In the genomic region with DNA sequence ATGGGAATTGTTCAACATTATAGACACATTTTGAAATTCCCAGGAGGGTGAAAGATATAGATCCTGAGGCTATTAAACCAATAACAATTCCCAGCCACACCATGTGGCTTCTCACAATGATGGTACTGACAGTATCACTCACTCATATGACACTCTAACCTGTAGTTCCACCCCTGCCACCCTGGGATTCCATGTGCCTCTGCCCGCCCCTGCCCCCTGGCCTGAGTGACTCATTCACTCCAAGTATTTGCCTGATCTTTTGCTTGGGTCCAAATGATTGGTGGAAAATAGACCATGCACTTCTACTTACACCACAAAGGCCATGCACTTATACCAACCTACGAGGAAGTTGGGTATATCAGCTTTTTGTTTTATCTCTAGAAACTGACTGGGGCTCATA, we compare ENCODE assay signal across 20 cellular contexts.
DNase-seq lines count a peak whose midpoint lies in the region; ATAC-seq, FAIRE-seq and TF ChIP-seq lines count a peak whose summit lies in the region.
"Had no signal": no experiment of that assay in that cellular context is flagged by ENCODE, and none has a peak within 500 bp of the region (broad histone marks: within the 10 kb centered on the region; RNA-seq: fewer than 3 reads in every experiment).

No MANE protein-coding gene starts in this region.

- ATAC-seq in A549, result peak in 1 of 2 experiments; percentile 42; a peak in 1 of 6 replicates

- BruUV-seq in PC-9 (replicated peaks; lab: Mats Ljungman, UMichigan), result no TSS peak

- no peaks in the 10 kb centered on the region for H3K36me3 ChIP-seq in PC-9 (ENCODE audit: low read depth)
- H3K36me3 ChIP-seq in tibial artery, result no peaks in the 10 kb centered on the region
- H3K36me3 ChIP-seq: MG63, SJSA1 had no signal

- TF ChIP-seq CTCF in A549 (IDR thresholded peaks at IDR 0.05) (no peak), PC-9 (conservative IDR thresholded peaks at IDR 0.05) (no peak), tibial artery (IDR thresholded peaks at IDR 0.05) (no peak)

- no peak overlapping the region for H3K4me3 ChIP-seq in A549
- no peak overlapping the region for H3K4me3 ChIP-seq in PC-9
- H3K4me3 ChIP-seq in tibial artery, result no peak overlapping the region
- H3K4me3 ChIP-seq: MG63, SJSA1 had no signal

- no peak for TF ChIP-seq POLR2A in A549 (IDR thresholded peaks at IDR 0.05; ENCODE audit: low read length)
- TF ChIP-seq POLR2A in H54 (IDR thresholded peaks at IDR 0.05; ENCODE audit: low read depth, low read length), result no peak

- H3K79me2 ChIP-seq in PC-9 (ENCODE audit: low read depth), result no peaks in the 10 kb centered on the region

- H3K4me2 ChIP-seq in A549, result peak overlapping the region; percentile 48
- H3K4me2 ChIP-seq in PC-9, result no peak overlapping the region
- H3K4me2 ChIP-seq: KMS-11 had no signal

- FAIRE-seq in A549 (lab: Jason Lieb, UNC) (no peak), H54 (lab: Jason Lieb, UNC) (peak; percentile 53)
- FAIRE-seq: A204.1 had no signal

- no peaks in the 10 kb centered on the region for H3F3A ChIP-seq in PC-9 (ENCODE audit: insufficient read depth, low read depth)

- DNase-seq in A549 (ENCODE audit: low read depth in 1 of 2, low spot score in 1 of 2) (peak in 1 of 2 experiments; percentile 23), H54 (ENCODE audit: insufficient read length, low spot score) (no peak), PC-9 (peak; percentile 22 to 43), kidney tubule cell (ENCODE audit: low spot score) (peak; percentile 48), tibial artery (no peak), SIG-M5 (lab: John Stamatoyannopoulos, UW) (no peak)
- no peak for DNase-seq in stimulated activated CD4-positive, alpha-beta T cell treated with anti-CD3 and anti-CD28 coated beads, Interleukin-4, amount 100 ng/mL, for 4 hours
- DNase-seq: Calu3; CD4-positive, alpha-beta memory T cell; H9; MG63; NCI-H1092; NCI-H1436 treated with DMSO at 0.1 percent for 48 hours; NCI-H2029; NCI-H345; NCI-H524 treated with DMSO at 0.1 percent for 48 hours; SW 1271 had no signal

- TF ChIP-seq RAD21 in A549 (conservative IDR thresholded peaks at IDR 0.05 in 1 of 2, IDR thresholded peaks at IDR 0.05 in 1 of 2), result no peak

- peaks cover 20% of the 10 kb centered on the region for H3K4me1 ChIP-seq in A549
- no peaks in the 10 kb centered on the region for H3K4me1 ChIP-seq in PC-9 (replicated peaks; ENCODE audit: insufficient read depth)
- H3K4me1 ChIP-seq in tibial artery, result no peaks in the 10 kb centered on the region
- H3K4me1 ChIP-seq: SJSA1 had no signal

- H3K9me3 ChIP-seq in A549 (no peaks in the 10 kb centered on the region), PC-9 (ENCODE audit: insufficient read depth, low read depth) (no peaks in the 10 kb centered on the region), tibial artery (no peaks in the 10 kb centered on the region)
- H3K9me3 ChIP-seq: MG63, SJSA1 had no signal

- CTCF ChIA-PET in A549 (lab: Yijun Ruan, JAX) (interaction anchor here (1.5 kb wide), 1 partner anchor 8 kb away, joined by 3 read pairs; no protein-coding TSS in a partner anchor), PC-9 (lab: Charles Lee) (no interaction called here)

- H4K20me1 ChIP-seq in PC-9 (ENCODE audit: insufficient read depth), result no peaks in the 10 kb centered on the region

- intact Hi-C loops in PC-9 (cut with micrococcal nuclease; ENCODE audit: unreplicated experiment), result no loop called here
- intact Hi-C loops in tibial artery (cut with DNase I; ENCODE audit: low total_unique reads), result no loop called here

- no peaks in the 10 kb centered on the region for H3K9me2 ChIP-seq in PC-9 (ENCODE audit: insufficient read depth)

- no peak for TF ChIP-seq EP300 in A549 (IDR thresholded peaks at IDR 0.05)

- POLR2A ChIA-PET in A549 (lab: Yijun Ruan, JAX) (no interaction called here), PC-9 (lab: Charles Lee; ENCODE audit: unreplicated experiment) (no interaction called here)

- H3K27ac ChIP-seq in A549 (no peak overlapping the region), PC-9 (no peak overlapping the region), tibial artery (no peak overlapping the region)
- H3K27ac ChIP-seq: KMS-11, SJSA1 had no signal

- H3K27me3 ChIP-seq in PC-9 (ENCODE audit: insufficient read depth, low read depth), result no peaks in the 10 kb centered on the region
- no peaks in the 10 kb centered on the region for H3K27me3 ChIP-seq in tibial artery
- H3K27me3 ChIP-seq: MG63, SJSA1 had no signal

- 36% methylated on average over 2 of the region's 2 CpGs for WGBS in A549 (ENCODE audit: missing lambda C conversion rate)

- no peak overlapping the region for H2AFZ ChIP-seq in PC-9

TF ChIP-seq in A549, 52 proteins besides CTCF, POLR2A, EP300 and RAD21:
- TF ChIP-seq, protein P1, sequence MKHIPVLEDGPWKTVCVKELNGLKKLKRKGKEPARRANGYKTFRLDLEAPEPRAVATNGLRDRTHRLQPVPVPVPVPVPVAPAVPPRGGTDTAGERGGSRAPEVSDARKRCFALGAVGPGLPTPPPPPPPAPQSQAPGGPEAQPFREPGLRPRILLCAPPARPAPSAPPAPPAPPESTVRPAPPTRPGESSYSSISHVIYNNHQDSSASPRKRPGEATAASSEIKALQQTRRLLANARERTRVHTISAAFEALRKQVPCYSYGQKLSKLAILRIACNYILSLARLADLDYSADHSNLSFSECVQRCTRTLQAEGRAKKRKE (CRISPR knock-in tag; IDR thresholded peaks at IDR 0.05; ENCODE audit: low read depth), result no peak
- TF ChIP-seq JUN (IDR thresholded peaks at IDR 0.05) (no peak), ZFP36 (IDR thresholded peaks at IDR 0.05; ENCODE audit: borderline replicate concordance, partially characterized antibody) (no peak), HOXB5 (CRISPR knock-in tag; IDR thresholded peaks at IDR 0.05) (no peak), MYC (IDR thresholded peaks at IDR 0.05; ENCODE audit: borderline replicate concordance, low read length) (no peak), KDM5A (IDR thresholded peaks at IDR 0.05) (no peak), ZC3H11A (IDR thresholded peaks at IDR 0.05) (no peak)

Comparison
In these comparisons a context has a peak if more than half of its experiments do, and no peak if none do; other contexts are left out.
1. DNase-seq: peak in PC-9 (2 of 2) and kidney tubule cell (single experiment); none in H54 (single experiment), tibial artery (0 of 2), SIG-M5 (single experiment) and stimulated activated CD4-positive, alpha-beta T cell treated with anti-CD3 and anti-CD28 coated beads, Interleukin-4, amount 100 ng/mL, for 4 hours (0 of 2).